In genomic region chr3:127781411-127782001, GRCh38 we compare ENCODE assay signal across 13 cellular contexts. TPM values are rescaled to one million over a fixed set of nuclear protein-coding genes. Genes with fewer than 3 reads are reported as not detected.
DNase-seq lines count a peak whose midpoint lies in the region; ATAC-seq and TF ChIP-seq lines count a peak whose summit lies in the region.
"Had no signal": no experiment of that assay in that cellular context is flagged by ENCODE, and none has a peak within 500 bp of the region (broad histone marks: within the 10 kb centered on the region; RNA-seq: fewer than 3 reads in every experiment).

No MANE protein-coding gene starts in this region.

- WGBS in spleen, 5 donors = 81 to 94% (median 91%) methylated on average over 15 of the region's 15 CpGs

- H3K9me3 ChIP-seq in ascending aorta = no peaks in the 10 kb centered on the region
- peaks cover 6% of the 10 kb centered on the region for H3K9me3 ChIP-seq in left ventricle myocardium inferior (replicated peaks)
- peaks cover 0 to 8% (median 5%) of the 10 kb centered on the region in 8 donors for H3K9me3 ChIP-seq in spleen

- DNase-seq in ELR (ENCODE audit: low read depth) (peak; percentile 69), ascending aorta (ENCODE audit: low spot score in 2 of 2) (peak in 1 of 2 donors; percentile 77), left ventricle myocardium inferior (peak; percentile 49), spleen (peak; percentile 34), GDM1 (lab: John Stamatoyannopoulos, UW) (no peak), NCI-H187 treated with DMSO at 0.1 percent for 48 hours (lab: John Stamatoyannopoulos, UW) (no peak)
- no peak for DNase-seq in effector CD4-positive, alpha-beta T cell
- DNase-seq: Calu3; MV-4-11; NCI-H526 treated with DMSO at 0.1 percent for 48 hours; stimulated activated naive CD4-positive, alpha-beta T cell; T-helper 17 cell had no signal

- H3K27me3 ChIP-seq in ascending aorta (no peaks in the 10 kb centered on the region), left ventricle myocardium inferior (ENCODE audit: low read depth) (no peaks in the 10 kb centered on the region), spleen (replicated peaks in 1 of 7) (no peaks in the 10 kb centered on the region)

- no peak for TF ChIP-seq CTCF in ascending aorta (IDR thresholded peaks at IDR 0.05)
- TF ChIP-seq CTCF in left ventricle myocardium inferior (IDR thresholded peaks at IDR 0.05; ENCODE audit: borderline replicate concordance) = no peak
- TF ChIP-seq CTCF in spleen (IDR thresholded peaks at IDR 0.05 in 8 of 11, conservative IDR thresholded peaks at IDR 0.05 in 3 of 11) = no peak

- H3K36me3 ChIP-seq in ascending aorta = no peaks in the 10 kb centered on the region
- peaks cover 31% of the 10 kb centered on the region for H3K36me3 ChIP-seq in left ventricle myocardium inferior
- peaks cover 0 to 23% (median 0%) of the 10 kb centered on the region in 6 donors for H3K36me3 ChIP-seq in spleen

- no peak for TF ChIP-seq POLR2A in spleen (IDR thresholded peaks at IDR 0.05)

- H3K4me1 ChIP-seq in ascending aorta (peaks cover 7 to 34% of the 10 kb centered on the region in 2 donors), left ventricle myocardium inferior (peaks cover 93% of the 10 kb centered on the region), spleen (peaks cover 5 to 59% (median 27%) of the 10 kb centered on the region in 6 donors)

- no peak overlapping the region for H3K4me3 ChIP-seq in ascending aorta
- no peak overlapping the region for H3K4me3 ChIP-seq in left ventricle myocardium inferior
- no peak overlapping the region for H3K4me3 ChIP-seq in spleen

- no peak for ATAC-seq in HG02884 (IDR thresholded peaks at IDR 0.05; ENCODE audit: unreplicated experiment)
- ATAC-seq: T-helper 17 cell had no signal

- intact Hi-C loops in ascending aorta (cut with DNase I) = loop anchor here (2.0 to 5.0 kb wide), 2 partner anchors 41 to 83 kb away; partner anchors contain the start of gene MGLL
- intact Hi-C loops in left ventricle myocardium inferior (cut with micrococcal nuclease) = no loop called here
- intact Hi-C loops in spleen (cut with DNase I; ENCODE audit: low total_unique reads) = no loop called here

- H3K27ac ChIP-seq in ascending aorta (peak overlapping the region; percentile 75 to 80), left ventricle myocardium inferior (replicated peaks) (peak overlapping the region; percentile 64), spleen (no peak overlapping the region)

RNA-seq across cellular contexts. Expression of gene MGLL, which starts 40.8 kb away (rescaled TPM):
- 101 TPM for total RNA-seq in ascending aorta
- 67.0 TPM for total RNA-seq in left ventricle myocardium inferior
- total RNA-seq in spleen = 100 to 1,000 TPM in 3 of 7 donors, 10 to 100 TPM in 4; 47.6 to 134 (median 85.9) TPM
- 10 to 100 TPM; 11.0 to 47.2 (median 15.8) TPM for polyA plus RNA-seq in spleen

Comparison
In these comparisons a context has a peak if more than half of its experiments do, and no peak if none do; other contexts are left out.
1. DNase-seq: peak in ELR (single experiment), left ventricle myocardium inferior (single experiment) and spleen (single experiment); none in effector CD4-positive, alpha-beta T cell (single experiment), GDM1 (single experiment) and NCI-H187 treated with DMSO at 0.1 percent for 48 hours (single experiment).
2. H3K27ac ChIP-seq: peak in ascending aorta (2 of 2) and left ventricle myocardium inferior (single experiment); none in spleen (0 of 8).